In the genomic region with DNA sequence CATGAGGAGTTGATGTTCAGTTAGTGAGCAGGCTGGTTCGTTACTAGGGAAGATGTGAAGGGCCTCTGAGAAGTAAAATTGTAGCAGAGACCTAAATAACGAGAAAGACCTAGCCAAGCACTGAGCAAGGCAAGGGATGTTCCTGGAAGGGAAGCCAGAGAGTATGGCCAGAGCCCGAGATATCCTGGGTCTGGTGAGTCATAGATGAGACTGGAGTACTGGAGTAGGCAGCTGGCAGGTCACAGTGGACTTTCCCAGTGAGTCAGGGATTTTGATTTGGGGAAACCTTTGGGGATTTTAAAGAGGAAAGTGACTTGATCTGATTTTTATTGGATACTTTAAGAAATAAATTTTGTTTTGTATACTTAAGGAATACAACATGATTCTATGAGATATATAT, we compare ENCODE assay signal across 2 cellular contexts.
TF ChIP-seq lines count a peak whose summit lies in the region.

No MANE protein-coding gene starts in this region.

TF ChIP-seq in IMR-90, 13 proteins besides CTCF, POLR2A, EP300 and RAD21:
- no peak for TF ChIP-seq RFX5 (IDR thresholded peaks at IDR 0.05; ENCODE audit: low read depth, low read length)
- no peak for TF ChIP-seq SMC3 (IDR thresholded peaks at IDR 0.05; ENCODE audit: low read depth, low read length)
- TF ChIP-seq MXI1 (IDR thresholded peaks at IDR 0.05; ENCODE audit: borderline replicate concordance, low read depth, low read length), result no peak
- peak; percentile 61; the same call in 1 of the 2 replicates for TF ChIP-seq NFE2L2 (IDR thresholded peaks at IDR 0.05; ENCODE audit: low read depth, low read length)
- peak; percentile 95 for TF ChIP-seq FOS (IDR thresholded peaks at IDR 0.05; ENCODE audit: low read depth, low read length)
- TF ChIP-seq BHLHE40 (IDR thresholded peaks at IDR 0.05; ENCODE audit: low read depth, low read length), result 0 out of 2 replicates have a peak, but pooled peaks have one; percentile 27
- TF ChIP-seq, protein P1, sequence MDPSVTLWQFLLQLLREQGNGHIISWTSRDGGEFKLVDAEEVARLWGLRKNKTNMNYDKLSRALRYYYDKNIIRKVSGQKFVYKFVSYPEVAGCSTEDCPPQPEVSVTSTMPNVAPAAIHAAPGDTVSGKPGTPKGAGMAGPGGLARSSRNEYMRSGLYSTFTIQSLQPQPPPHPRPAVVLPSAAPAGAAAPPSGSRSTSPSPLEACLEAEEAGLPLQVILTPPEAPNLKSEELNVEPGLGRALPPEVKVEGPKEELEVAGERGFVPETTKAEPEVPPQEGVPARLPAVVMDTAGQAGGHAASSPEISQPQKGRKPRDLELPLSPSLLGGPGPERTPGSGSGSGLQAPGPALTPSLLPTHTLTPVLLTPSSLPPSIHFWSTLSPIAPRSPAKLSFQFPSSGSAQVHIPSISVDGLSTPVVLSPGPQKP (IDR thresholded peaks at IDR 0.05; ENCODE audit: borderline replicate concordance, low read depth, low read length), result no peak
- 0 out of 2 replicates have a peak, but pooled peaks have one; percentile 29 for TF ChIP-seq MAFK (IDR thresholded peaks at IDR 0.05; ENCODE audit: low read depth, low read length)
- no peak for TF ChIP-seq CEBPB (IDR thresholded peaks at IDR 0.05; ENCODE audit: low read depth, low read length)
- TF ChIP-seq, protein P2, sequence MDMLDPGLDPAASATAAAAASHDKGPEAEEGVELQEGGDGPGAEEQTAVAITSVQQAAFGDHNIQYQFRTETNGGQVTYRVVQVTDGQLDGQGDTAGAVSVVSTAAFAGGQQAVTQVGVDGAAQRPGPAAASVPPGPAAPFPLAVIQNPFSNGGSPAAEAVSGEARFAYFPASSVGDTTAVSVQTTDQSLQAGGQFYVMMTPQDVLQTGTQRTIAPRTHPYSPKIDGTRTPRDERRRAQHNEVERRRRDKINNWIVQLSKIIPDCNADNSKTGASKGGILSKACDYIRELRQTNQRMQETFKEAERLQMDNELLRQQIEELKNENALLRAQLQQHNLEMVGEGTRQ (IDR thresholded peaks at IDR 0.05; ENCODE audit: low read depth, low read length), result no peak
- TF ChIP-seq MAZ (IDR thresholded peaks at IDR 0.05; ENCODE audit: borderline replicate concordance, low read depth, low read length), result no peak
- TF ChIP-seq CHD1 (IDR thresholded peaks at IDR 0.05; ENCODE audit: low read depth, low read length), result no peak
- TF ChIP-seq RCOR1 (IDR thresholded peaks at IDR 0.05; ENCODE audit: insufficient replicate concordance, low read length), result no peak
TF ChIP-seq in IMR-90: peak in this region for 4.

TF ChIP-seq in endothelial cell of umbilical vein, 7 proteins besides CTCF, POLR2A, EP300 and RAD21:
- TF ChIP-seq JUN (IDR thresholded peaks at IDR 0.05; ENCODE audit: borderline replicate concordance, insufficient read depth, insufficient read length, low read depth) (no peak), EZH2 (IDR thresholded peaks at IDR 0.05; ENCODE audit: borderline replicate concordance, low read depth, low read length, severe bottlenecking) (no peak), FOS (IDR thresholded peaks at IDR 0.05; ENCODE audit: borderline replicate concordance, insufficient read depth, low read length) (peak; percentile 38)
